In the genomic region with DNA sequence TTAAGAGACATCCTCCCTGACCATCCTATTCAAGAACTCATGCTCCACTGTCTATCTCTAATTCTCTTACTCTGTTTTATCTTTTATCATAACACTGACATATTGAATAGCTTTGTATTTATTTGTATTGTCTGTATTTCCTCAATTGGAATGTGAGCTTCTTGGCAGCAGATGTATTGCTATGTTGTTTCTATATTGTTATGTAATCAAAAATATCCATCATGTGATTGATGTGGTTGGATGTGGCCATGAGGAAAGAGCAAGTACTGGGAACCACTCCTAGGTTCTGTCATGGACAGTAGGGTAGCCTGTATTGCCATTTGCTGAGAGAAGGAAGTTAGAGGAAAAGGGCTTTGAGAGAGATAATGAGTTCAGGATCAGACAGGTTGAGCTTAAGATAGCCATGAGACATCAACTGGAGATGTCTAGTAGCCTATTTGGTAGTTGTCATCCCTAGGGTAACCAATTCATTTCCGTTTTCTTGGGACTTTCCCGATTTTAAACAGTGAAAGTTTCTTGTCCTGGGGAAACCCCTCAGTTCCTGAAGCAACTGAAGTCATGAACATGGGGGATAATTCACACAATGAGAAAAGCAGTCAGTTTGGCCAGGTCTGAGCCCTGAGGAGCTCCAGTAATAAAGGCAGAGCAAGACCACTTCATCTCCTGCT, we compare ENCODE assay signal across 21 cellular contexts.
A peak's percentile ranks its signal among the peaks of the same experiment; 100 is the strongest.
DNase-seq lines count a peak whose midpoint lies in the region; ATAC-seq and TF ChIP-seq lines count a peak whose summit lies in the region.
"Had no signal": no experiment of that assay in that cellular context is flagged by ENCODE, and none has a peak within 500 bp of the region (broad histone marks: within the 10 kb centered on the region; RNA-seq: fewer than 3 reads in every experiment).

No MANE protein-coding gene starts in this region.

- H2BK5ac ChIP-seq in IMR-90 (ENCODE audit: low read depth, low read length, poor library complexity, severe bottlenecking), result no peak overlapping the region

- BruUV-seq in IMR-90 (replicated peaks; lab: Mats Ljungman, UMichigan), result no TSS peak

- no peaks in the 10 kb centered on the region for H3K9me1 ChIP-seq in IMR-90 (ENCODE audit: insufficient read depth, low read length)

- POLR2A ChIA-PET in IMR-90 (lab: Charles Lee; ENCODE audit: unreplicated experiment), result no interaction called here

- DNase-seq in NOMO-1 treated with dmso at 0.1 percent for 144 hours (lab: John Stamatoyannopoulos, UW; ENCODE audit: unreplicated experiment) (peak; percentile 11), NOMO-1 treated with DMSO at 0.1 percent for 48 hours (lab: John Stamatoyannopoulos, UW; ENCODE audit: unreplicated experiment) (no peak), IMR-90 (no peak), mucosa of descending colon (no peak)
- no peak for DNase-seq in activated CD4-positive, alpha-beta T cell treated with anti-CD3 and anti-CD28 coated beads for 48 hours
- no peak for DNase-seq in activated naive CD4-positive, alpha-beta T cell treated with anti-CD3 and anti-CD28 coated beads, Interleukin-2, amount 50 U/mL, for 16 hours
- DNase-seq: activated CD8-positive, alpha-beta T cell treated with anti-CD3 and anti-CD28 coated beads for 36 hours; brain microvascular endothelial cell; foreskin melanocyte; H7; NCI-H1092 treated with DMSO at 0.1 percent for 48 hours; NCI-H69; stimulated activated CD4-positive, alpha-beta T cell treated with anti-CD3 and anti-CD28 coated beads, Interleukin-15, amount 100 ng/mL, for 24 hours; stimulated activated naive CD4-positive, alpha-beta T cell treated with Interleukin-2 at 50 U/mL for 16 hours; trophoblast cell had no signal

- no peak overlapping the region for H2AK5ac ChIP-seq in IMR-90 (ENCODE audit: low read depth, low read length)

- no peaks in the 10 kb centered on the region for H3K36me3 ChIP-seq in IMR-90 (ENCODE audit: control insufficient read depth, insufficient read depth, low read length)
- H3K36me3 ChIP-seq in mucosa of descending colon (ENCODE audit: low read depth), result no peaks in the 10 kb centered on the region
- H3K36me3 ChIP-seq in gastroesophageal sphincter, result no peaks in the 10 kb centered on the region
- H3K36me3 ChIP-seq: BLaER1, brain microvascular endothelial cell had no signal

- H4K5ac ChIP-seq in IMR-90 (ENCODE audit: low read depth, low read length), result no peak overlapping the region

- no peaks in the 10 kb centered on the region for H3K79me1 ChIP-seq in IMR-90 (ENCODE audit: low read depth in 1 of 2, low read length in 2 of 2)

- CTCF ChIA-PET in IMR-90 (lab: Yijun Ruan, JAX), result no interaction called here

- H3K4ac ChIP-seq in IMR-90 (ENCODE audit: low read depth, low read length), result no peak overlapping the region

- H3K14ac ChIP-seq in IMR-90 (replicated peaks; ENCODE audit: low read depth, low read length), result no peak overlapping the region

- TF ChIP-seq EP300 in gastroesophageal sphincter (IDR thresholded peaks at IDR 0.05), result no peak

- no peak overlapping the region for H4K91ac ChIP-seq in IMR-90 (ENCODE audit: insufficient read depth, low read depth, low read length)

- no peak overlapping the region for H2BK120ac ChIP-seq in IMR-90 (ENCODE audit: low read depth, low read length)

- H3K4me3 ChIP-seq in IMR-90 (ENCODE audit: insufficient read depth, low read depth, low read length) (no peak overlapping the region), mucosa of descending colon (no peak overlapping the region), gastroesophageal sphincter (no peak overlapping the region)
- H3K4me3 ChIP-seq: BLaER1, neural progenitor cell had no signal

- no peak overlapping the region for H3K23ac ChIP-seq in IMR-90 (ENCODE audit: low read depth, low read length)

- H3K27ac ChIP-seq in IMR-90 (ENCODE audit: insufficient read depth, low read length) (no peak overlapping the region), gastroesophageal sphincter (no peak overlapping the region)
- H3K27ac ChIP-seq: 22Rv1, BLaER1, brain microvascular endothelial cell, epithelial cell of prostate, neural progenitor cell had no signal

- H3K9me3 ChIP-seq in IMR-90 (ENCODE audit: control insufficient read depth, insufficient read depth, low read length) (no peaks in the 10 kb centered on the region), mucosa of descending colon (no peaks in the 10 kb centered on the region), gastroesophageal sphincter (peaks cover 0 to 26% (median 0%) of the 10 kb centered on the region in 3 donors)

- no peak overlapping the region for H2BK15ac ChIP-seq in IMR-90 (ENCODE audit: low read depth, low read length)

- H4K8ac ChIP-seq in IMR-90 (ENCODE audit: low read depth in 2 of 2, low read length in 2 of 2), result no peak overlapping the region

- no peak overlapping the region for H2AFZ ChIP-seq in IMR-90 (replicated peaks; ENCODE audit: low read length, poor library complexity)
- H2AFZ ChIP-seq: neural progenitor cell had no signal

- dilution Hi-C loops in IMR-90 (cut with HindIII; ENCODE audit: low sequenced_read_pairs, unreplicated experiment), result no loop called here

- H3K56ac ChIP-seq in IMR-90 (ENCODE audit: extremely low read depth, insufficient read depth, low read length), result no peak overlapping the region

- in situ Hi-C loops in IMR-90 (cut with MboI; ENCODE audit: low sequenced_read_pairs), result no loop called here

- no peaks in the 10 kb centered on the region for H4K20me1 ChIP-seq in IMR-90 (ENCODE audit: insufficient read depth, low read length)
- H4K20me1 ChIP-seq: BLaER1 had no signal

- WGBS in IMR-90 (ENCODE audit: extremely low coverage in 2 of 2, insufficient read length in 1 of 2), 2 experiments, result 10% methylated on average over 2 of the region's 2 CpGs; no CpG with 5 or more reads in 1 of the 2 experiments
- 59 to 73% methylated on average over 2 of the region's 2 CpGs for WGBS in gastroesophageal sphincter (ENCODE audit: low coverage in 1 of 2), 2 donors

- ATAC-seq in HG02623 (IDR thresholded peaks at IDR 0.05; ENCODE audit: unreplicated experiment) (peak; percentile 53), IMR-90 (ENCODE audit: low read depth) (no peak), mucosa of descending colon (peak; percentile 38), gastroesophageal sphincter (no peak)
- ATAC-seq: activated CD8-positive, alpha-beta T cell treated with anti-CD3 and anti-CD28 coated beads for 36 hours had no signal

- no peak overlapping the region for H3K9ac ChIP-seq in IMR-90 (ENCODE audit: low read depth, low read length)
- H3K9ac ChIP-seq: BLaER1, neural progenitor cell had no signal

- intact Hi-C loops in IMR-90 (cut with micrococcal nuclease), result no loop called here
- intact Hi-C loops in mucosa of descending colon (cut with DNase I, micrococcal nuclease), result no loop called here

- no peak for TF ChIP-seq POLR2A in IMR-90 (IDR thresholded peaks at IDR 0.05; ENCODE audit: low read depth, low read length)
- no peak for TF ChIP-seq POLR2A in gastroesophageal sphincter (IDR thresholded peaks at IDR 0.05)

- TF ChIP-seq CTCF in IMR-90 (conservative IDR thresholded peaks at IDR 0.05; ENCODE audit: low read depth, low read length) (no peak), mucosa of descending colon (IDR thresholded peaks at IDR 0.05) (no peak), gastroesophageal sphincter (IDR thresholded peaks at IDR 0.05) (no peak)

- H2AK9ac ChIP-seq in IMR-90 (replicated peaks; ENCODE audit: low read depth, low read length, poor library complexity), result no peak overlapping the region

- TF ChIP-seq RAD21 in IMR-90 (IDR thresholded peaks at IDR 0.05; ENCODE audit: low read length), result no peak

- no peak overlapping the region for H2BK20ac ChIP-seq in IMR-90 (ENCODE audit: low read depth, low read length)

- no peak overlapping the region for H3K18ac ChIP-seq in IMR-90 (ENCODE audit: low read depth, low read length)

- H3K4me1 ChIP-seq in IMR-90 (ENCODE audit: control insufficient read depth, insufficient read depth, low read length) (no peaks in the 10 kb centered on the region), mucosa of descending colon (ENCODE audit: low read depth) (no peaks in the 10 kb centered on the region), gastroesophageal sphincter (no peaks in the 10 kb centered on the region)
- H3K4me1 ChIP-seq: BLaER1 had no signal

- no peak overlapping the region for H3K4me2 ChIP-seq in IMR-90 (ENCODE audit: low read depth, low read length)
- H3K4me2 ChIP-seq: BLaER1, neural progenitor cell had no signal

- H3K27me3 ChIP-seq in IMR-90 (ENCODE audit: control insufficient read depth, insufficient read depth, low read length) (no peaks in the 10 kb centered on the region), gastroesophageal sphincter (no peaks in the 10 kb centered on the region)
- H3K27me3 ChIP-seq: BLaER1, brain microvascular endothelial cell, neural progenitor cell had no signal

TF ChIP-seq in IMR-90, 13 proteins besides CTCF, POLR2A, EP300 and RAD21:
- no peak for TF ChIP-seq CHD1 (IDR thresholded peaks at IDR 0.05; ENCODE audit: low read depth, low read length)
- peak; percentile 72 for TF ChIP-seq CEBPB (IDR thresholded peaks at IDR 0.05; ENCODE audit: low read depth, low read length)

Comparison
In these comparisons a context has a peak if more than half of its experiments do, and no peak if none do; other contexts are left out.
1. ATAC-seq: peak in HG02623 (single experiment) and mucosa of descending colon (single experiment); none in IMR-90 (single experiment) and gastroesophageal sphincter (single experiment).